Comparison of ENCODE assay signal across 23 cellular contexts in the genomic region with DNA sequence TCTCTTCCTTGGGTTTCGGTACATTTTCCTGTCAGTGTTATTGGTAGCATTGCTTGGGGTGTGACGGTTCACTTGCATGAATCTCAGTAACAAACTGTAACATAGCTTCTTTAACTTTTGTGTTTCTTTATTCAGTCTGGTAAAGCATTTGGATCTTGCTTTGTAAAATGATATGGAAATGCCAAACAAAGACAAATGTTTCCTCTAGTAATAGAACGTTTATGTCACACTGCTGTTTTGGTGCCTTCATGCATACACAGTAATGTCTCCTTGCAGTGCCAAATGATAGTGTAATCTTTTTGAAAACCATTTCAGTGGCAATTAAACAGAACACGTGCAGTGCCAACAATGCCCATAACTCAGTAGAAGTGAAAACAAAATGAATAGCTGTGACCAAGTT.
"Had no signal": no experiment of that assay in that cellular context is flagged by ENCODE, and none has a peak within 500 bp of the region (broad histone marks: within the 10 kb centered on the region; RNA-seq: fewer than 3 reads in every experiment).

No MANE protein-coding gene starts in this region.

- H3K36me3 Mint-ChIP-seq: naive thymus-derived CD8-positive, alpha-beta T cell; stimulated activated effector memory CD8-positive, alpha-beta T cell treated with anti-CD3 and anti-CD28 coated beads, Interleukin-12 subunit alpha, Interleukin-12 subunit beta, amount 100 ng/mL, for 72 hours had no signal

- H3K4me1 Mint-ChIP-seq: stimulated activated effector memory CD8-positive, alpha-beta T cell treated with anti-CD3 and anti-CD28 coated beads, Interleukin-12 subunit alpha, Interleukin-12 subunit beta, amount 100 ng/mL, for 72 hours had no signal

- H3K27me3 ChIP-seq: esophagus muscularis mucosa, gastroesophageal sphincter, left lung, ovary, right lobe of liver, stomach, thyroid gland, vagina had no signal

- ATAC-seq: foreskin keratinocyte; gastroesophageal sphincter; left lung; lower lobe of right lung; naive thymus-derived CD8-positive, alpha-beta T cell; psoas muscle; right lobe of liver; stimulated activated effector memory CD8-positive, alpha-beta T cell treated with anti-CD3 and anti-CD28 coated beads, Interleukin-12 subunit alpha, Interleukin-12 subunit beta, amount 100 ng/mL, for 72 hours had no signal

- H3K4me1 ChIP-seq: foreskin keratinocyte, psoas muscle had no signal

- H3K36me3 ChIP-seq: colonic mucosa, esophagus muscularis mucosa, gastroesophageal sphincter, left lung, lower lobe of right lung, ovary, right lobe of liver, stomach, thyroid gland, vagina had no signal

- DNase-seq: colonic mucosa; dermis blood vessel endothelial cell; effector memory CD4-positive, alpha-beta T cell; foreskin keratinocyte; kidney; left lung; lower lobe of right lung; naive thymus-derived CD8-positive, alpha-beta T cell; occipital lobe; ovary; posterior cingulate gyrus; psoas muscle; right lobe of liver; stimulated activated CD4-positive, alpha-beta T cell treated with anti-CD3 and anti-CD28 coated beads, Interleukin-2, amount 100 ng/mL, for 24 hours; stimulated activated CD4-positive, alpha-beta T cell treated with anti-CD3 and anti-CD28 coated beads, Interleukin-4, amount 100 ng/mL, for 24 hours; stimulated activated naive CD4-positive, alpha-beta T cell treated with Interleukin-2 at 50 U/mL for 16 hours; stomach; thyroid gland; trophoblast cell had no signal

- H3K4me3 ChIP-seq: colonic mucosa, esophagus muscularis mucosa, gastroesophageal sphincter, left lung, lower lobe of right lung, ovary, psoas muscle, right lobe of liver, stomach, thyroid gland, vagina had no signal

- H3K4me3 Mint-ChIP-seq: naive thymus-derived CD8-positive, alpha-beta T cell; stimulated activated effector memory CD8-positive, alpha-beta T cell treated with anti-CD3 and anti-CD28 coated beads, Interleukin-12 subunit alpha, Interleukin-12 subunit beta, amount 100 ng/mL, for 72 hours had no signal

- H3K27ac ChIP-seq: colonic mucosa, esophagus muscularis mucosa, foreskin keratinocyte, gastroesophageal sphincter, left lung, lower lobe of right lung, ovary, psoas muscle, right lobe of liver, stomach, thyroid gland, vagina had no signal

- H3K9me3 Mint-ChIP-seq: naive thymus-derived CD8-positive, alpha-beta T cell; stimulated activated effector memory CD8-positive, alpha-beta T cell treated with anti-CD3 and anti-CD28 coated beads, Interleukin-12 subunit alpha, Interleukin-12 subunit beta, amount 100 ng/mL, for 72 hours had no signal

- H3K27ac Mint-ChIP-seq: naive thymus-derived CD8-positive, alpha-beta T cell; stimulated activated effector memory CD8-positive, alpha-beta T cell treated with anti-CD3 and anti-CD28 coated beads, Interleukin-12 subunit alpha, Interleukin-12 subunit beta, amount 100 ng/mL, for 72 hours had no signal

- H3K9me3 ChIP-seq: colonic mucosa, esophagus muscularis mucosa, gastroesophageal sphincter, left lung, lower lobe of right lung, ovary, psoas muscle, right lobe of liver, stomach, thyroid gland, vagina had no signal
